Comparison of ENCODE assay signal across 9 cellular contexts in the genomic region with DNA sequence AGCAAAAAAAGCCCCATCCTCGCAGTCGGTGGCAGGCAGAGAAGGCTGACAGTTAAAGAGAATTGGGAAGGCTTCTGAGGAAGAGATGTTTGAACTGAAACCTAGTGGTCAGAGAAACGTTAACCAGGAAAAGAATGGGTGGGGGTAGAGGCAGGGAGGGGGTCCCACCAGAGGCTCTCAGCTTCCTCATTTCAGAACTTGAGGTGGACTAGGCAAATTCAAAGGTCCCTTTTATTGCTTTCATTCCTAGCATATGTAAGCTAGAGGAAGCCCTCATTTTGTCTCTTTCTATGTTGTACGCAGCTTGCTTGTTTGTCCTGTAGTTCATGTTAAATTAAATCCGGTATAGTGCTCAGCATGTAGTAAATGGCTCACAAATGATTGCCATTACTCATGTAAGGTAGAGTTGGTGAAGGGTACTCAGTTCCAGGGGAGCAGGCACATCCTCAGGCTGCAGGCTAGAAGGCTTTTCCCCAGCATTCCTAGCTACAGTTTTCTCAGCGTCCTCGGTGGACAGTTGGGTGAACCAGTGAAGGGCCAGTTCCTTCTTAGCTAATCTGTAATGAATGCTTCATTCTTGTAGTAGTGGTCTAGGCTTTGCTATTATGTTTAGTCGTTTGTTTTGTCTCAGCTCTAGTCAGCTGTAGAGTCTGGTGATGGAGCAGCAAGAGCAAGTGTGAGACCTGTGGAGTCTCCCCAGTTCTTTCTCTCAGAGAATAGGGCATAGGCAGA. TPM values are rescaled to one million over a fixed set of nuclear protein-coding genes. Genes with fewer than 3 reads are reported as not detected.
DNase-seq lines count a peak whose midpoint lies in the region; ATAC-seq and TF ChIP-seq lines count a peak whose summit lies in the region.
"Had no signal": no experiment of that assay in that cellular context is flagged by ENCODE, and none has a peak within 500 bp of the region (broad histone marks: within the 10 kb centered on the region; RNA-seq: fewer than 3 reads in every experiment).

No MANE protein-coding gene starts in this region.

- H3K27me3 Mint-ChIP-seq in MCF 10A (ENCODE audit: insufficient read depth, unreplicated experiment) = no peaks in the 10 kb centered on the region

- H3K79me2 ChIP-seq in trophoblast cell (ENCODE audit: control insufficient read depth, insufficient read depth, low read length, poor library complexity) = no peaks in the 10 kb centered on the region

- H3K4me3 Mint-ChIP-seq in MCF 10A (ENCODE audit: unreplicated experiment) = no peak overlapping the region

- no peak overlapping the region for H4K91ac ChIP-seq in trophoblast cell (ENCODE audit: low read depth, low read length)

- POLR2A ChIA-PET in HEK293 (lab: Yijun Ruan, JAX) = no interaction called here
- POLR2A ChIA-PET in MCF 10A (lab: Yijun Ruan, JAX) = interaction anchor here (0.6 kb wide), 4 partner anchors 35 to 318 kb away, joined by 3 read pairs; no protein-coding TSS in a partner anchor

- H3K4me1 ChIP-seq in HEK293 (ENCODE audit: control insufficient read depth, insufficient read depth, low read length) (no peaks in the 10 kb centered on the region), mucosa of descending colon (ENCODE audit: low read depth) (no peaks in the 10 kb centered on the region), trophoblast cell (ENCODE audit: control insufficient read depth in 1 of 2, insufficient read depth in 2 of 2, low read length in 2 of 2) (no peaks in the 10 kb centered on the region)

- H3K4me2 ChIP-seq in trophoblast cell (ENCODE audit: low read length) = no peak overlapping the region

- BruUV-seq in MCF 10A (replicated peaks; lab: Mats Ljungman, UMichigan) = no TSS peak

- H3K9me3 Mint-ChIP-seq in MCF 10A (ENCODE audit: unreplicated experiment) = no peaks in the 10 kb centered on the region

- H3K18ac ChIP-seq in trophoblast cell (ENCODE audit: low read length) = no peak overlapping the region

- no peaks in the 10 kb centered on the region for H3K9me3 ChIP-seq in HEK293 (ENCODE audit: control insufficient read depth, insufficient read depth, low read depth, low read length)
- no peaks in the 10 kb centered on the region for H3K9me3 ChIP-seq in mucosa of descending colon
- H3K9me3 ChIP-seq in trophoblast cell (ENCODE audit: insufficient read depth, low read depth, low read length) = no peaks in the 10 kb centered on the region

- no peak overlapping the region for H3K27ac Mint-ChIP-seq in MCF 10A (ENCODE audit: low read depth, unreplicated experiment)

- H2BK120ac ChIP-seq in trophoblast cell (ENCODE audit: insufficient read depth, low read length, poor library complexity) = no peak overlapping the region

- TF ChIP-seq CTCF in HEK293 (tag by site-specific recombination; IDR thresholded peaks at IDR 0.05) = no peak
- TF ChIP-seq CTCF in NB4 (IDR thresholded peaks at IDR 0.05; ENCODE audit: low read depth, low read length) = peak; percentile 11
- TF ChIP-seq CTCF in mucosa of descending colon (IDR thresholded peaks at IDR 0.05) = no peak
- TF ChIP-seq CTCF in MCF 10A (IDR thresholded peaks at IDR 0.05; ENCODE audit: unreplicated experiment) = no peak

- WGBS in trophoblast cell (ENCODE audit: extremely low coverage, insufficient coverage, insufficient read length) = no CpG with 5 or more reads among the region's 8 CpGs

- no peak for TF ChIP-seq POLR2A in NB4 (IDR thresholded peaks at IDR 0.05; ENCODE audit: extremely low read depth, insufficient read length)

- no peaks in the 10 kb centered on the region for H3K36me3 ChIP-seq in HEK293 (ENCODE audit: control insufficient read depth in 2 of 2, insufficient read depth in 1 of 2, low read length in 2 of 2)
- H3K36me3 ChIP-seq in mucosa of descending colon (ENCODE audit: low read depth) = no peaks in the 10 kb centered on the region
- no peaks in the 10 kb centered on the region for H3K36me3 ChIP-seq in trophoblast cell (ENCODE audit: control insufficient read depth in 1 of 2, insufficient read depth in 2 of 2, low read length in 2 of 2)

- no peak overlapping the region for H4K8ac ChIP-seq in trophoblast cell (ENCODE audit: low read depth, low read length)

- intact Hi-C loops in mucosa of descending colon (cut with DNase I, micrococcal nuclease) = loop anchor here in 1 of 2 donors (5.0 kb wide), 1 partner anchor 71 kb away; no protein-coding TSS in a partner anchor
- intact Hi-C loops in MCF 10A (cut with micrococcal nuclease) = no loop called here

- H3K27me3 ChIP-seq in trophoblast cell (ENCODE audit: insufficient read depth, low read length) = no peaks in the 10 kb centered on the region

- H3K14ac ChIP-seq in trophoblast cell (ENCODE audit: low read length) = no peak overlapping the region

- no peak overlapping the region for H3K27ac ChIP-seq in HEK293 (ENCODE audit: extremely low read depth, low read depth, low read length)
- H3K27ac ChIP-seq in trophoblast cell (ENCODE audit: low read depth, low read length) = no peak overlapping the region

- H3K4me1 Mint-ChIP-seq in MCF 10A (ENCODE audit: insufficient read depth, unreplicated experiment) = no peaks in the 10 kb centered on the region

- H3K4me3 ChIP-seq in HEK293 (ENCODE audit: low read depth, low read length) (no peak overlapping the region), NB4 (ENCODE audit: low read depth, low read length) (peak overlapping the region; percentile 56), mucosa of descending colon (no peak overlapping the region), trophoblast cell (ENCODE audit: low read depth, low read length) (no peak overlapping the region)

- H2AK5ac ChIP-seq in trophoblast cell (ENCODE audit: low read length) = no peak overlapping the region

- H4K12ac ChIP-seq in trophoblast cell (ENCODE audit: low read depth, low read length) = no peak overlapping the region

- no peak overlapping the region for H3K9ac ChIP-seq in trophoblast cell (ENCODE audit: low read length)

- H3K79me1 ChIP-seq in trophoblast cell (ENCODE audit: low read length) = no peaks in the 10 kb centered on the region

- CTCF ChIA-PET in HEK293 (lab: Yijun Ruan, JAX) = interaction anchor here (0.6 to 1.4 kb wide), 9 partner anchors 12 to 603 kb away, joined by 3 to 4 read pairs (median 3); no protein-coding TSS in a partner anchor
- CTCF ChIA-PET in MCF 10A (lab: Yijun Ruan, JAX) = interaction anchor here (0.5 to 1.9 kb wide), 3 partner anchors 70 to 222 kb away, joined by 3 to 7 read pairs (median 3); no protein-coding TSS in a partner anchor

- peak; percentile 59 for ATAC-seq in GM18870 (IDR thresholded peaks at IDR 0.05; ENCODE audit: unreplicated experiment)
- peak; percentile 51 for ATAC-seq in mucosa of descending colon

- no peaks in the 10 kb centered on the region for H3K36me3 Mint-ChIP-seq in MCF 10A (ENCODE audit: insufficient read depth, unreplicated experiment)

- DNase-seq in NB4 (ENCODE audit: low read depth) (peak; percentile 91), mucosa of descending colon (no peak), trophoblast cell (no peak), MCF 10A (ENCODE audit: unreplicated experiment) (no peak), NCI-H2171 (lab: John Stamatoyannopoulos, UW) (no peak)
- no peak for DNase-seq in stimulated activated naive CD4-positive, alpha-beta T cell treated with Interleukin-2 at 50 U/mL for 16 hours (lab: John Stamatoyannopoulos, UW)
- DNase-seq: left cardiac atrium had no signal

- no peak overlapping the region for H3K23ac ChIP-seq in trophoblast cell (ENCODE audit: low read length)

- no peak overlapping the region for H2BK5ac ChIP-seq in trophoblast cell (ENCODE audit: low read depth, low read length, poor library complexity)

- no peak overlapping the region for H2AFZ ChIP-seq in trophoblast cell (ENCODE audit: insufficient read depth, low read length, poor library complexity)

- H3K4ac ChIP-seq in trophoblast cell (ENCODE audit: low read depth, low read length) = no peak overlapping the region

- no peak overlapping the region for H2BK12ac ChIP-seq in trophoblast cell (ENCODE audit: low read length)

TF ChIP-seq in HEK293, 187 proteins besides CTCF, POLR2A, EP300 and RAD21 (continues in another document):
- TF ChIP-seq, protein P1, sequence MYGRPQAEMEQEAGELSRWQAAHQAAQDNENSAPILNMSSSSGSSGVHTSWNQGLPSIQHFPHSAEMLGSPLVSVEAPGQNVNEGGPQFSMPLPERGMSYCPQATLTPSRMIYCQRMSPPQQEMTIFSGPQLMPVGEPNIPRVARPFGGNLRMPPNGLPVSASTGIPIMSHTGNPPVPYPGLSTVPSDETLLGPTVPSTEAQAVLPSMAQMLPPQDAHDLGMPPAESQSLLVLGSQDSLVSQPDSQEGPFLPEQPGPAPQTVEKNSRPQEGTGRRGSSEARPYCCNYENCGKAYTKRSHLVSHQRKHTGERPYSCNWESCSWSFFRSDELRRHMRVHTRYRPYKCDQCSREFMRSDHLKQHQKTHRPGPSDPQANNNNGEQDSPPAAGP (tag by site-specific recombination; IDR thresholded peaks at IDR 0.05) = no peak
- TF ChIP-seq MZF1 (tag by site-specific recombination; IDR thresholded peaks at IDR 0.05; ENCODE audit: borderline replicate concordance) = peak; percentile 59; the same call in 1 of the 2 replicates
- 0 out of 2 replicates have a peak, but pooled peaks have one; percentile 38 for TF ChIP-seq SCRT1 (tag by site-specific recombination; IDR thresholded peaks at IDR 0.05; ENCODE audit: borderline replicate concordance)

RNA-seq across cellular contexts. Expression of a gene that starts 58.6 kb away (rescaled TPM):
- 10 to 100 TPM; 14.9 to 37.1 (median 16.9) TPM for total RNA-seq in mucosa of descending colon
- 4.8 and 5.0 TPM in 2 replicates for polyA plus RNA-seq in trophoblast cell (2013)
- 12.4 and 16.1 TPM in 2 replicates for total RNA-seq in MCF 10A (2022)
